ENCODE assay signal across 21 cellular contexts in genomic region chr3:166367947-166368533, GRCh38.
DNase-seq lines count a peak whose midpoint lies in the region; ATAC-seq and TF ChIP-seq lines count a peak whose summit lies in the region.
"Had no signal": no experiment of that assay in that cellular context is flagged by ENCODE, and none has a peak within 500 bp of the region (broad histone marks: within the 10 kb centered on the region; RNA-seq: fewer than 3 reads in every experiment).

No MANE protein-coding gene starts in this region.

- no peak overlapping the region for H3K27ac ChIP-seq in SU-DHL-6 (ENCODE audit: low read depth, low read length)
- H3K27ac ChIP-seq: C4-2B, HL-60, sigmoid colon, thoracic aorta, VCaP had no signal

- no peak overlapping the region for H3K4me2 ChIP-seq in SU-DHL-6 (ENCODE audit: low read depth, low read length, poor library complexity, severe bottlenecking)

- ATAC-seq in HG03139 (IDR thresholded peaks at IDR 0.05; ENCODE audit: unreplicated experiment) = no peak
- ATAC-seq: activated naive CD8-positive, alpha-beta T cell treated with anti-CD3 and anti-CD28 coated beads, Interleukin-2, amount 50 U/mL, for 24 hours; left lobe of liver had no signal

- peak overlapping the region; percentile 16 for H2AFZ ChIP-seq in SU-DHL-6 (ENCODE audit: low read depth, low read length, severe bottlenecking)

- H3K36me3 ChIP-seq in SU-DHL-6 (ENCODE audit: low read length) = no peaks in the 10 kb centered on the region
- H3K36me3 ChIP-seq: sigmoid colon, thoracic aorta had no signal

- no peaks in the 10 kb centered on the region for H3F3A ChIP-seq in SU-DHL-6 (ENCODE audit: insufficient read depth)

- H4K20me1 ChIP-seq in SU-DHL-6 (ENCODE audit: low read depth, low read length) = no peaks in the 10 kb centered on the region

- no peaks in the 10 kb centered on the region for H3K79me2 ChIP-seq in SU-DHL-6 (ENCODE audit: insufficient read depth, low read length)

- no peak for TF ChIP-seq CTCF in SU-DHL-6 (IDR thresholded peaks at IDR 0.05; ENCODE audit: insufficient read depth, low read length, poor library complexity, severe bottlenecking)

- no peaks in the 10 kb centered on the region for H3K27me3 ChIP-seq in SU-DHL-6 (ENCODE audit: low read length)
- H3K27me3 ChIP-seq: sigmoid colon had no signal

- no peak overlapping the region for H3K4me3 ChIP-seq in SU-DHL-6 (ENCODE audit: insufficient read depth, low read length, poor library complexity, severe bottlenecking)
- H3K4me3 ChIP-seq: sigmoid colon, thoracic aorta had no signal

- no peaks in the 10 kb centered on the region for H3K9me2 ChIP-seq in SU-DHL-6 (replicated peaks; ENCODE audit: insufficient read depth, low read length)

- no peaks in the 10 kb centered on the region for H3K9me3 ChIP-seq in SU-DHL-6 (ENCODE audit: insufficient read depth, low read length)
- H3K9me3 ChIP-seq: sigmoid colon, thoracic aorta had no signal

- H3K9ac ChIP-seq in SU-DHL-6 (ENCODE audit: low read length) = no peak overlapping the region

- DNase-seq in DMS53 treated with DMSO at 0.1 percent for 48 hours (lab: John Stamatoyannopoulos, UW; ENCODE audit: unreplicated experiment) (peak; percentile 4), HT1080 (ENCODE audit: low read depth) (peak; percentile 49), left kidney (ENCODE audit: low read depth, low spot score) (peak; percentile 1), NCI-H1436 (lab: John Stamatoyannopoulos, UW) (no peak)
- DNase-seq in activated CD4-positive, alpha-beta T cell treated with anti-CD3 and anti-CD28 coated beads for 48 hours = no peak
- DNase-seq: activated CD4-positive, alpha-beta memory T cell treated with anti-CD3 and anti-CD28 coated beads, Interleukin-2, amount 10 ng/mL, durations not matched to agents 7 days and 5 days; activated naive CD8-positive, alpha-beta T cell treated with anti-CD3 and anti-CD28 coated beads, Interleukin-2, amount 50 U/mL, for 24 hours; activated T-cell treated with anti-CD3 and anti-CD28 coated beads, Interleukin-2, amount 50 U/mL, for 48 hours; caudate nucleus; effector memory CD4-positive, alpha-beta T cell; NCI-H1417 treated with DMSO at 0.1 percent for 48 hours; NCI-H2227 treated with DMSO at 0.1 percent for 48 hours; sigmoid colon; stimulated activated CD4-positive, alpha-beta T cell treated with anti-CD3 and anti-CD28 coated beads, Interleukin-4, amount 100 ng/mL, for 1 hour had no signal

Comparison
In these comparisons a context has a peak if more than half of its experiments do, and no peak if none do; other contexts are left out.
1. DNase-seq: peak in DMS53 treated with DMSO at 0.1 percent for 48 hours (single experiment), HT1080 (single experiment) and left kidney (single experiment); none in activated CD4-positive, alpha-beta T cell treated with anti-CD3 and anti-CD28 coated beads for 48 hours (single experiment) and NCI-H1436 (single experiment).